In genomic region chr12:113278631-113279030, GRCh38 we compare ENCODE assay signal across 28 cellular contexts. TPM values are rescaled to one million over a fixed set of nuclear protein-coding genes. Genes with fewer than 3 reads are reported as not detected.
DNase-seq lines count a peak whose midpoint lies in the region; ATAC-seq lines count a peak whose summit lies in the region.
"Had no signal": no experiment of that assay in that cellular context is flagged by ENCODE, and none has a peak within 500 bp of the region (broad histone marks: within the 10 kb centered on the region; RNA-seq: fewer than 3 reads in every experiment).

No MANE protein-coding gene starts in this region.

- peaks cover 39% of the 10 kb centered on the region for H3K36me3 ChIP-seq in CD4-positive, alpha-beta memory T cell (ENCODE audit: insufficient read depth, low read length)
- no peaks in the 10 kb centered on the region for H3K36me3 ChIP-seq in MG63

- H3K36me3 Mint-ChIP-seq in CD4-positive, alpha-beta memory T cell = peaks cover 25 to 41% of the 10 kb centered on the region in 2 donors
- peaks cover 10% of the 10 kb centered on the region for H3K36me3 Mint-ChIP-seq in activated T-helper 1 cell treated with anti-CD3 and anti-CD28 coated beads, Interleukin-12 subunit alpha, Interleukin-12 subunit beta, Interleukin-2, Interleukin-4 antibody, amounts not matched to agents 30 ng/mL and 10 ng/mL and 1 ng/mL, durations not matched to agents 14 hours and 24 hours and 36 hours (ENCODE audit: low read depth)
- H3K36me3 Mint-ChIP-seq in memory B cell = peaks cover 14% of the 10 kb centered on the region

- H3K27me3 ChIP-seq in CD4-positive, alpha-beta memory T cell (ENCODE audit: insufficient read depth, low read length) = no peaks in the 10 kb centered on the region
- no peaks in the 10 kb centered on the region for H3K27me3 ChIP-seq in MG63
- H3K27me3 ChIP-seq: brain microvascular endothelial cell, neutrophil, vagina had no signal

- H3K27me3 Mint-ChIP-seq in CD4-positive, alpha-beta memory T cell = no peaks in the 10 kb centered on the region
- H3K27me3 Mint-ChIP-seq in activated T-helper 1 cell treated with anti-CD3 and anti-CD28 coated beads, Interleukin-12 subunit alpha, Interleukin-12 subunit beta, Interleukin-2, Interleukin-4 antibody, amounts not matched to agents 30 ng/mL and 10 ng/mL and 1 ng/mL, durations not matched to agents 14 hours and 24 hours and 36 hours (ENCODE audit: insufficient read depth) = no peaks in the 10 kb centered on the region
- no peaks in the 10 kb centered on the region for H3K27me3 Mint-ChIP-seq in memory B cell

- H3K4me1 ChIP-seq in CD4-positive, alpha-beta memory T cell (ENCODE audit: insufficient read depth, low read length) = no peaks in the 10 kb centered on the region
- H3K4me1 ChIP-seq: prostate gland, vagina had no signal

- CTCF ChIA-PET in CD4-positive, alpha-beta memory T cell (lab: Charles Lee; ENCODE audit: partially characterized antibody) = no interaction called here

- no peak overlapping the region for H3K4me3 ChIP-seq in CD4-positive, alpha-beta memory T cell (ENCODE audit: low read length in 2 of 2)
- no peak overlapping the region for H3K4me3 ChIP-seq in Jurkat, Clone E6-1 (ENCODE audit: low read length)
- H3K4me3 ChIP-seq in MG63 = no peak overlapping the region
- H3K4me3 ChIP-seq: prostate gland, thoracic aorta, vagina had no signal

- no peaks in the 10 kb centered on the region for H3K9me3 Mint-ChIP-seq in CD4-positive, alpha-beta memory T cell
- no peaks in the 10 kb centered on the region for H3K9me3 Mint-ChIP-seq in activated T-helper 1 cell treated with anti-CD3 and anti-CD28 coated beads, Interleukin-12 subunit alpha, Interleukin-12 subunit beta, Interleukin-2, Interleukin-4 antibody, amounts not matched to agents 30 ng/mL and 10 ng/mL and 1 ng/mL, durations not matched to agents 14 hours and 24 hours and 36 hours
- H3K9me3 Mint-ChIP-seq in memory B cell = no peaks in the 10 kb centered on the region

- ATAC-seq in memory B cell (ENCODE audit: low read depth) = no peak
- ATAC-seq: HCT116 had no signal

- POLR2A ChIA-PET in CD4-positive, alpha-beta memory T cell (lab: Charles Lee; ENCODE audit: partially characterized antibody) = no interaction called here

- no peak for DNase-seq in CD4-positive, alpha-beta memory T cell
- peak; percentile 90 for DNase-seq in Jurkat, Clone E6-1 (ENCODE audit: low read depth, low spot score)
- no peak for DNase-seq in activated T-helper 1 cell treated with anti-CD3 and anti-CD28 coated beads, Interleukin-12 subunit alpha, Interleukin-12 subunit beta, Interleukin-2, Interleukin-4 antibody, amounts not matched to agents 30 ng/mL and 10 ng/mL and 1 ng/mL, durations not matched to agents 14 hours and 24 hours and 36 hours (ENCODE audit: low spot score)
- no peak for DNase-seq in memory B cell (ENCODE audit: low spot score in 2 of 2)
- DNase-seq in RPMI8226 = no peak
- DNase-seq in pons (ENCODE audit: low spot score) = no peak
- no peak for DNase-seq in MG63
- no peak for DNase-seq in OCI-M1 (lab: John Stamatoyannopoulos, UW)
- DNase-seq: activated CD4-positive, alpha-beta T cell treated with anti-CD3 and anti-CD28 coated beads, Interleukin-2, amount 50 U/mL, for 48 hours; activated CD4-positive, CD25-positive, alpha-beta regulatory T cell; activated CD8-positive, alpha-beta memory T cell treated with anti-CD3 and anti-CD28 coated beads, Interleukin-2, amount 50 U/mL, for 48 hours; brain microvascular endothelial cell; C1 segment of cervical spinal cord; effector CD4-positive, alpha-beta T cell; glutamatergic neuron; KBM-7; mesenchymal stem cell; NCI-H1105 treated with DMSO at 0.1 percent for 48 hours; NCI-H524; SIG-M5; stimulated activated CD4-positive, alpha-beta T cell treated with anti-CD3 and anti-CD28 coated beads, Interleukin-4, amount 100 ng/mL, for 4 hours; stimulated activated naive CD4-positive, alpha-beta T cell treated with Interleukin-2 at 50 U/mL for 16 hours; SW 1271 had no signal

- H3K9me3 ChIP-seq in CD4-positive, alpha-beta memory T cell (ENCODE audit: control insufficient read depth in 1 of 2, low read length in 2 of 2) = no peaks in the 10 kb centered on the region
- H3K9me3 ChIP-seq in MG63 = no peaks in the 10 kb centered on the region
- H3K9me3 ChIP-seq: neutrophil, prostate gland, thoracic aorta, vagina had no signal

- no peak overlapping the region for H3K4me3 Mint-ChIP-seq in CD4-positive, alpha-beta memory T cell
- no peak overlapping the region for H3K4me3 Mint-ChIP-seq in activated T-helper 1 cell treated with anti-CD3 and anti-CD28 coated beads, Interleukin-12 subunit alpha, Interleukin-12 subunit beta, Interleukin-2, Interleukin-4 antibody, amounts not matched to agents 30 ng/mL and 10 ng/mL and 1 ng/mL, durations not matched to agents 14 hours and 24 hours and 36 hours
- no peak overlapping the region for H3K4me3 Mint-ChIP-seq in memory B cell

- peaks cover 0 to 3% (median 0%) of the 10 kb centered on the region in 4 donors for H3K4me1 Mint-ChIP-seq in CD4-positive, alpha-beta memory T cell
- H3K4me1 Mint-ChIP-seq in activated T-helper 1 cell treated with anti-CD3 and anti-CD28 coated beads, Interleukin-12 subunit alpha, Interleukin-12 subunit beta, Interleukin-2, Interleukin-4 antibody, amounts not matched to agents 30 ng/mL and 10 ng/mL and 1 ng/mL, durations not matched to agents 14 hours and 24 hours and 36 hours (ENCODE audit: low read depth) = no peaks in the 10 kb centered on the region
- no peaks in the 10 kb centered on the region for H3K4me1 Mint-ChIP-seq in memory B cell

- H3K27ac ChIP-seq in CD4-positive, alpha-beta memory T cell (ENCODE audit: low read depth, low read length) = no peak overlapping the region
- H3K27ac ChIP-seq: brain microvascular endothelial cell, neutrophil, prostate gland, thoracic aorta, vagina had no signal

- intact Hi-C loops in CD4-positive, alpha-beta memory T cell (cut with micrococcal nuclease) = no loop called here
- intact Hi-C loops in activated T-helper 1 cell treated with anti-CD3 and anti-CD28 coated beads, Interleukin-12 subunit alpha, Interleukin-12 subunit beta, Interleukin-2, Interleukin-4 antibody, amounts not matched to agents 30 ng/mL and 10 ng/mL and 1 ng/mL, durations not matched to agents 14 hours and 24 hours and 36 hours (cut with micrococcal nuclease) = no loop called here

- peak overlapping the region in 4 of 7 donors; percentile 48 to 88 (median 80) for H3K27ac Mint-ChIP-seq in CD4-positive, alpha-beta memory T cell
- H3K27ac Mint-ChIP-seq in activated T-helper 1 cell treated with anti-CD3 and anti-CD28 coated beads, Interleukin-12 subunit alpha, Interleukin-12 subunit beta, Interleukin-2, Interleukin-4 antibody, amounts not matched to agents 30 ng/mL and 10 ng/mL and 1 ng/mL, durations not matched to agents 14 hours and 24 hours and 36 hours = peak overlapping the region; percentile 9
- H3K27ac Mint-ChIP-seq in memory B cell = peak overlapping the region; percentile 61

RNA-seq across cellular contexts. Expression of gene SLC8B1, which starts 56.3 kb away (rescaled TPM):
- 10 to 100 TPM; 91.2 to 93.5 TPM for total RNA-seq in CD4-positive, alpha-beta memory T cell
- 10 to 100 TPM; 33.9 to 51.7 TPM for polyA plus RNA-seq in CD4-positive, alpha-beta memory T cell
- 22.7 TPM for polyA plus RNA-seq in Jurkat, Clone E6-1 (2012; ENCODE audit: insufficient read depth, insufficient read length)
- 21.2 TPM in 2 replicates for total RNA-seq in activated T-helper 1 cell treated with anti-CD3 and anti-CD28 coated beads, Interleukin-12 subunit alpha, Interleukin-12 subunit beta, Interleukin-2, Interleukin-4 antibody, amounts not matched to agents 30 ng/mL and 10 ng/mL and 1 ng/mL, durations not matched to agents 14 hours and 24 hours and 36 hours
- 8.7 and 11.6 TPM in 2 replicates for total RNA-seq in MG63 (2014; rRNA removed; shearing (Covaris generic); ENCODE audit: low replicate concordance)

RNA-seq across cellular contexts. Expression of gene TPCN1, which starts 57.4 kb away (rescaled TPM):
- 10 to 100 TPM; 79.8 to 94.2 TPM for total RNA-seq in CD4-positive, alpha-beta memory T cell
- polyA plus RNA-seq in CD4-positive, alpha-beta memory T cell = 10 to 100 TPM in 1 of 2 donors, 1 to 10 TPM in 1; 8.5 to 19.9 TPM
- 8.8 TPM for polyA plus RNA-seq in Jurkat, Clone E6-1 (2012; ENCODE audit: insufficient read depth, insufficient read length)
- 31.4 and 35.4 TPM in 2 replicates for total RNA-seq in activated T-helper 1 cell treated with anti-CD3 and anti-CD28 coated beads, Interleukin-12 subunit alpha, Interleukin-12 subunit beta, Interleukin-2, Interleukin-4 antibody, amounts not matched to agents 30 ng/mL and 10 ng/mL and 1 ng/mL, durations not matched to agents 14 hours and 24 hours and 36 hours
- 3.9 and 5.4 TPM in 2 replicates for total RNA-seq in MG63 (2014; rRNA removed; shearing (Covaris generic); ENCODE audit: low replicate concordance)

Comparison
In these comparisons a context has a peak if more than half of its experiments do, and no peak if none do; other contexts are left out.
1. H3K27ac Mint-ChIP-seq: peak in every context shown above with its lines; median percentile 80 in CD4-positive, alpha-beta memory T cell; 61 in memory B cell; 9 in activated T-helper 1 cell treated with anti-CD3 and anti-CD28 coated beads, Interleukin-12 subunit alpha, Interleukin-12 subunit beta, Interleukin-2, Interleukin-4 antibody, amounts not matched to agents 30 ng/mL and 10 ng/mL and 1 ng/mL, durations not matched to agents 14 hours and 24 hours and 36 hours.